ENCODE assay signal across 11 cellular contexts in genomic region chr2:204108874-204109295, GRCh38.
DNase-seq lines count a peak whose midpoint lies in the region; ATAC-seq and TF ChIP-seq lines count a peak whose summit lies in the region.
"Had no signal": no experiment of that assay in that cellular context is flagged by ENCODE, and none has a peak within 500 bp of the region (broad histone marks: within the 10 kb centered on the region; RNA-seq: fewer than 3 reads in every experiment).

No MANE protein-coding gene starts in this region.

- H3K79me2 ChIP-seq in neural cell (replicated peaks; ENCODE audit: insufficient read depth, low read length) (no peaks in the 10 kb centered on the region), GM23248 (ENCODE audit: insufficient read depth) (no peaks in the 10 kb centered on the region)

- H3K27me3 Mint-ChIP-seq in CD4-positive, alpha-beta T cell = no peaks in the 10 kb centered on the region
- H3K27me3 Mint-ChIP-seq in activated naive CD8-positive, alpha-beta T cell treated with anti-CD3 and anti-CD28 coated beads for 36 hours = no peaks in the 10 kb centered on the region

- no peak for TF ChIP-seq EP300 in neural cell (conservative IDR thresholded peaks at IDR 0.05; ENCODE audit: poor library complexity, severe bottlenecking)

- intact Hi-C loops in CD4-positive, alpha-beta T cell (cut with DNase I, micrococcal nuclease) = loop anchor here (1.0 to 10.0 kb wide), 8 partner anchors 38 to 1839 kb away; no protein-coding TSS in a partner anchor

- no peak overlapping the region for H3K27ac ChIP-seq in CD4-positive, alpha-beta T cell (ENCODE audit: low read depth, low read length)
- H3K27ac ChIP-seq in HUES6 (ENCODE audit: low read depth, low read length) = 0 out of 2 replicates have a peak overlapping the region, but pooled peaks have one; percentile 34
- peak overlapping the region; percentile 44 for H3K27ac ChIP-seq in neural cell (ENCODE audit: low read length)
- no peak overlapping the region for H3K27ac ChIP-seq in GM23248
- H3K27ac ChIP-seq: colonic mucosa had no signal

- no peaks in the 10 kb centered on the region for H3K27me3 ChIP-seq in CD4-positive, alpha-beta T cell (ENCODE audit: control insufficient read depth, insufficient read depth, low read length)
- H3K27me3 ChIP-seq in HUES6 (ENCODE audit: control insufficient read depth, insufficient read depth, low read length) (no peaks in the 10 kb centered on the region), neural cell (ENCODE audit: insufficient read depth, low read depth, low read length) (no peaks in the 10 kb centered on the region), GM23248 (replicated peaks; ENCODE audit: insufficient read depth) (peaks cover 41% of the 10 kb centered on the region)
- H3K27me3 ChIP-seq: colonic mucosa had no signal

- TF ChIP-seq CTCF in CD4-positive, alpha-beta T cell (IDR thresholded peaks at IDR 0.05) = no peak
- TF ChIP-seq CTCF in neural cell (IDR thresholded peaks at IDR 0.05; ENCODE audit: poor library complexity, severe bottlenecking) = no peak

- TF ChIP-seq RAD21 in neural cell (conservative IDR thresholded peaks at IDR 0.05) = no peak

- H3K9me3 ChIP-seq in CD4-positive, alpha-beta T cell (ENCODE audit: control insufficient read depth, low read length) = no peaks in the 10 kb centered on the region
- no peaks in the 10 kb centered on the region for H3K9me3 ChIP-seq in HUES6 (ENCODE audit: control insufficient read depth, insufficient read depth, low read depth, low read length)
- no peaks in the 10 kb centered on the region for H3K9me3 ChIP-seq in neural cell (ENCODE audit: low read length)
- no peaks in the 10 kb centered on the region for H3K9me3 ChIP-seq in GM23248 (ENCODE audit: low read depth)
- H3K9me3 ChIP-seq: colonic mucosa, HAP-1 had no signal

- H3K27ac Mint-ChIP-seq in CD4-positive, alpha-beta T cell = peak overlapping the region; percentile 19
- H3K27ac Mint-ChIP-seq in activated naive CD8-positive, alpha-beta T cell treated with anti-CD3 and anti-CD28 coated beads for 36 hours = peak overlapping the region; percentile 93

- H3K4me3 ChIP-seq in HUES6 (ENCODE audit: low read depth, low read length) (no peak overlapping the region), neural cell (ENCODE audit: low read length) (no peak overlapping the region), GM23248 (no peak overlapping the region)
- H3K4me3 ChIP-seq: colonic mucosa, HAP-1, K562 had no signal

- H3F3A ChIP-seq in neural cell (ENCODE audit: insufficient read depth, low read length, poor library complexity, severe bottlenecking) (no peaks in the 10 kb centered on the region), GM23248 (ENCODE audit: insufficient read depth) (no peaks in the 10 kb centered on the region)

- H2AFZ ChIP-seq in neural cell (ENCODE audit: low read depth, low read length) = no peak overlapping the region
- H2AFZ ChIP-seq in GM23248 = no peak overlapping the region

- peaks cover 58% of the 10 kb centered on the region for H3K4me1 Mint-ChIP-seq in CD4-positive, alpha-beta T cell (ENCODE audit: low read depth)
- H3K4me1 Mint-ChIP-seq in activated naive CD8-positive, alpha-beta T cell treated with anti-CD3 and anti-CD28 coated beads for 36 hours = peaks cover 79% of the 10 kb centered on the region

- POLR2A ChIA-PET in CD4-positive, alpha-beta T cell (lab: Charles Lee) = interaction anchor here (1.6 kb wide), 1 partner anchor 69 kb away, joined by 4 read pairs; no protein-coding TSS in a partner anchor

- CTCF ChIA-PET in CD4-positive, alpha-beta T cell (lab: Charles Lee) = interaction anchor here (0.9 to 1.9 kb wide), 3 partner anchors 70 to 1817 kb away, joined by 3 to 6 read pairs (median 3); no protein-coding TSS in a partner anchor

- H3K4me2 ChIP-seq in neural cell (ENCODE audit: low read length) (no peak overlapping the region), GM23248 (ENCODE audit: unreplicated experiment) (no peak overlapping the region)

- in situ Hi-C loops in GM23248 (cut with MboI) = no loop called here

- H3K36me3 ChIP-seq in HUES6 (ENCODE audit: control insufficient read depth, insufficient read depth, low read length) (no peaks in the 10 kb centered on the region), neural cell (ENCODE audit: insufficient read depth, low read length) (no peaks in the 10 kb centered on the region), GM23248 (ENCODE audit: low read depth) (no peaks in the 10 kb centered on the region)
- H3K36me3 ChIP-seq: colonic mucosa, HAP-1 had no signal

- peaks cover 21% of the 10 kb centered on the region for H3K4me1 ChIP-seq in HUES6 (ENCODE audit: control insufficient read depth, insufficient read depth, low read length)
- H3K4me1 ChIP-seq in GM23248 (ENCODE audit: insufficient read depth) = peaks cover 12% of the 10 kb centered on the region; the same call in 1 of the 2 replicates
- H3K4me1 ChIP-seq: HAP-1 had no signal

- WGBS in GM23248 (ENCODE audit: low coverage in 1 of 2, low lambda C conversion rate in 2 of 2, missing lambda C conversion rate in 2 of 2), 2 experiments = 84% methylated on average over 9 of the region's 9 CpGs

- no peaks in the 10 kb centered on the region for H3K36me3 Mint-ChIP-seq in CD4-positive, alpha-beta T cell (ENCODE audit: low read depth)
- no peaks in the 10 kb centered on the region for H3K36me3 Mint-ChIP-seq in activated naive CD8-positive, alpha-beta T cell treated with anti-CD3 and anti-CD28 coated beads for 36 hours

- no peak for DNase-seq in CD4-positive, alpha-beta T cell
- peak; percentile 44 for DNase-seq in activated naive CD8-positive, alpha-beta T cell treated with anti-CD3 and anti-CD28 coated beads for 36 hours
- no peak for DNase-seq in GM23248
- no peak for DNase-seq in cerebellar cortex (ENCODE audit: low spot score)
- DNase-seq in COR-L47 (lab: John Stamatoyannopoulos, UW) = no peak
- DNase-seq in HuH-7 (ENCODE audit: low spot score) = no peak
- DNase-seq: colonic mucosa had no signal

- H3K9ac ChIP-seq in HUES6 (ENCODE audit: low read length) (peak overlapping the region; percentile 31), neural cell (ENCODE audit: low read length) (no peak overlapping the region), GM23248 (no peak overlapping the region)

- ATAC-seq in CD4-positive, alpha-beta T cell (ENCODE audit: poor library complexity) = peak; percentile 9

- H3K9me2 ChIP-seq in neural cell (ENCODE audit: insufficient read depth, low read length) (no peaks in the 10 kb centered on the region), GM23248 (ENCODE audit: insufficient read depth) (no peaks in the 10 kb centered on the region)

- no peaks in the 10 kb centered on the region for H4K20me1 ChIP-seq in neural cell (ENCODE audit: insufficient read depth)
- H4K20me1 ChIP-seq in GM23248 (ENCODE audit: insufficient read depth) = no peaks in the 10 kb centered on the region

- H3K4me3 Mint-ChIP-seq in CD4-positive, alpha-beta T cell = peak overlapping the region; percentile 32
- H3K4me3 Mint-ChIP-seq in activated naive CD8-positive, alpha-beta T cell treated with anti-CD3 and anti-CD28 coated beads for 36 hours = peak overlapping the region; percentile 68

- H3K9me3 Mint-ChIP-seq in CD4-positive, alpha-beta T cell = no peaks in the 10 kb centered on the region
- H3K9me3 Mint-ChIP-seq in activated naive CD8-positive, alpha-beta T cell treated with anti-CD3 and anti-CD28 coated beads for 36 hours = no peaks in the 10 kb centered on the region

TF ChIP-seq in neural cell, 6 proteins besides CTCF, POLR2A, EP300 and RAD21:
- no peak for TF ChIP-seq EZH2 (IDR thresholded peaks at IDR 0.05; ENCODE audit: borderline replicate concordance, insufficient read depth, low read length, poor library complexity, severe bottlenecking)
- no peak for TF ChIP-seq MXI1 (conservative IDR thresholded peaks at IDR 0.05; ENCODE audit: poor library complexity, severe bottlenecking)
- TF ChIP-seq TAF1 (IDR thresholded peaks at IDR 0.05; ENCODE audit: low read depth) = no peak
- no peak for TF ChIP-seq REST (IDR thresholded peaks at IDR 0.05; ENCODE audit: borderline replicate concordance)
- no peak for TF ChIP-seq SMC3 (conservative IDR thresholded peaks at IDR 0.05; ENCODE audit: poor library complexity)
- no peak for TF ChIP-seq POLR2AphosphoS5 (IDR thresholded peaks at IDR 0.05)

Comparison
In these comparisons a context has a peak if more than half of its experiments do, and no peak if none do; other contexts are left out.
1. H3K27ac ChIP-seq: peak in HUES6 (single experiment) and neural cell (single experiment); none in CD4-positive, alpha-beta T cell (single experiment) and GM23248 (single experiment).